Comparison of ENCODE assay signal across 31 cellular contexts in the genomic region with DNA sequence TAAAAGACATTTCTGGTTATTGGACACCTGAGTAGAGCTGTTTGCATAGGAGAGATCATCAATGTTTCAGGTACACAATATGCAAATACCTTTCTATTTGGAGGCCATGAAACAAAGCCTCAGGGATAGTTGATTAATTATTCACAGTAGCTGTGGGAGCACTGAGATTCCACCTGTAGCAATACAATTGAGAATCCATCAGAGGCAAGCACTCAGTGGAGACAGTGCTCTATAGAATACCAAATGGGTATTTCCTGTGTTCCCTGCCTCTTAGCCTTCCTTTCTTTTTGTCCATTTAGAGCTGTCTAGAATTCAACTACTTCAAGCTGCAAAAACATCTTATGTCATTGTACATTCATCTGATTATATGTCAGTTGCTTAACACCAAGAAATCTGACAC.
"Had no signal": no experiment of that assay in that cellular context is flagged by ENCODE, and none has a peak within 500 bp of the region (broad histone marks: within the 10 kb centered on the region; RNA-seq: fewer than 3 reads in every experiment).

No MANE protein-coding gene starts in this region.

- H3K9me3 Mint-ChIP-seq: activated CD4-positive, alpha-beta memory T cell treated with anti-CD3 and anti-CD28 coated beads, Interleukin-2, amount 10 ng/mL, durations not matched to agents 7 days and 5 days; activated CD4-positive, alpha-beta T cell treated with anti-CD3 and anti-CD28 coated beads, Interleukin-2, amount 10 ng/mL, durations not matched to agents 24 days and 14 days; activated naive CD4-positive, alpha-beta T cell treated with anti-CD3 and anti-CD28 coated beads, Interleukin-2, amount 10 ng/mL, durations not matched to agents 7 days and 5 days; activated T-cell treated with anti-CD3 and anti-CD28 coated beads, Interleukin-2, amount 50 U/mL, for 24 hours; neural crest cell; stimulated activated naive B cell treated with anti-CD40 and anti-IgM and Interleukin-4, amounts not matched to agents 10 μg/mL and 1 μg/mL and 100 μg/mL, for 72 hours had no signal

- H3K4me1 ChIP-seq: gastrocnemius medialis, pancreas, prostate gland, stomach, thyroid gland, upper lobe of left lung, vagina had no signal

- H3K9me3 ChIP-seq: gastrocnemius medialis, pancreas, prostate gland, stomach, thyroid gland, upper lobe of left lung, vagina had no signal

- H3K36me3 Mint-ChIP-seq: activated naive CD4-positive, alpha-beta T cell treated with anti-CD3 and anti-CD28 coated beads, Interleukin-2, amount 10 ng/mL, durations not matched to agents 7 days and 5 days; naive thymus-derived CD4-positive, alpha-beta T cell; stimulated activated naive B cell treated with anti-CD40 and anti-IgM and Interleukin-4, amounts not matched to agents 10 μg/mL and 1 μg/mL and 100 μg/mL, for 72 hours had no signal

- H3K27me3 ChIP-seq: brain microvascular endothelial cell, gastrocnemius medialis, pancreas, stomach, thyroid gland, upper lobe of left lung, vagina had no signal

- H3K4me2 ChIP-seq: smooth muscle cell had no signal

- DNase-seq: activated CD4-positive, alpha-beta memory T cell treated with anti-CD3 and anti-CD28 coated beads, Interleukin-2, amount 10 ng/mL, durations not matched to agents 7 days and 5 days; activated CD4-positive, alpha-beta T cell treated with anti-CD3 and anti-CD28 coated beads, Interleukin-2, amount 10 ng/mL, durations not matched to agents 24 days and 14 days; activated CD4-positive, CD25-positive, alpha-beta regulatory T cell treated with anti-CD3 and anti-CD28 coated beads, Interleukin-2, amount 50 U/mL, for 72 hours; activated CD8-positive, alpha-beta memory T cell treated with anti-CD3 and anti-CD28 coated beads, Interleukin-2, amount 50 U/mL, for 48 hours; activated gamma-delta T cell; activated naive CD4-positive, alpha-beta T cell treated with anti-CD3 and anti-CD28 coated beads, Interleukin-2, amount 10 ng/mL, durations not matched to agents 7 days and 5 days; activated T-cell treated with anti-CD3 and anti-CD28 coated beads, Interleukin-2, amount 50 U/mL, for 24 hours; amniotic stem cell; brain microvascular endothelial cell; cortex of kidney; effector memory CD8-positive, alpha-beta T cell; erythroblast; gastrocnemius medialis; glutamatergic neuron; left cardiac atrium; mammary epithelial cell; midbrain; naive thymus-derived CD4-positive, alpha-beta T cell; nucleus accumbens; pancreas; stimulated activated CD4-positive, alpha-beta T cell treated with anti-CD3 and anti-CD28 coated beads, Interleukin-1b, Interleukin-23, amount 100 ng/mL, for 48 hours; stimulated activated naive B cell treated with anti-CD40 and anti-IgM and Interleukin-4, amounts not matched to agents 10 μg/mL and 1 μg/mL and 100 μg/mL, for 72 hours; stomach; T-helper 9 cell; thyroid gland; upper lobe of left lung; WERI-Rb-1 had no signal

- H3K4me1 Mint-ChIP-seq: activated CD4-positive, alpha-beta memory T cell treated with anti-CD3 and anti-CD28 coated beads, Interleukin-2, amount 10 ng/mL, durations not matched to agents 7 days and 5 days; activated CD4-positive, alpha-beta T cell treated with anti-CD3 and anti-CD28 coated beads, Interleukin-2, amount 10 ng/mL, durations not matched to agents 24 days and 14 days; activated naive CD4-positive, alpha-beta T cell treated with anti-CD3 and anti-CD28 coated beads, Interleukin-2, amount 10 ng/mL, durations not matched to agents 7 days and 5 days; naive thymus-derived CD4-positive, alpha-beta T cell; neural crest cell; stimulated activated naive B cell treated with anti-CD40 and anti-IgM and Interleukin-4, amounts not matched to agents 10 μg/mL and 1 μg/mL and 100 μg/mL, for 72 hours had no signal

- H3K36me3 ChIP-seq: brain microvascular endothelial cell, gastrocnemius medialis, pancreas, prostate gland, stomach, thyroid gland, upper lobe of left lung, vagina, WERI-Rb-1 had no signal

- ATAC-seq: effector memory CD8-positive, alpha-beta T cell; gastrocnemius medialis; left cardiac atrium; naive thymus-derived CD4-positive, alpha-beta T cell; pancreas; stimulated activated naive B cell treated with anti-CD40 and anti-IgM and Interleukin-4, amounts not matched to agents 10 μg/mL and 1 μg/mL and 100 μg/mL, for 72 hours had no signal

- H3K27ac Mint-ChIP-seq: activated CD4-positive, alpha-beta memory T cell treated with anti-CD3 and anti-CD28 coated beads, Interleukin-2, amount 10 ng/mL, durations not matched to agents 7 days and 5 days; activated CD4-positive, alpha-beta T cell treated with anti-CD3 and anti-CD28 coated beads, Interleukin-2, amount 10 ng/mL, durations not matched to agents 24 days and 14 days; activated naive CD4-positive, alpha-beta T cell treated with anti-CD3 and anti-CD28 coated beads, Interleukin-2, amount 10 ng/mL, durations not matched to agents 7 days and 5 days; activated T-cell treated with anti-CD3 and anti-CD28 coated beads, Interleukin-2, amount 50 U/mL, for 24 hours; effector memory CD8-positive, alpha-beta T cell; naive thymus-derived CD4-positive, alpha-beta T cell; stimulated activated naive B cell treated with anti-CD40 and anti-IgM and Interleukin-4, amounts not matched to agents 10 μg/mL and 1 μg/mL and 100 μg/mL, for 72 hours had no signal

- H3K4me3 Mint-ChIP-seq: activated CD4-positive, alpha-beta memory T cell treated with anti-CD3 and anti-CD28 coated beads, Interleukin-2, amount 10 ng/mL, durations not matched to agents 7 days and 5 days; activated CD4-positive, alpha-beta T cell treated with anti-CD3 and anti-CD28 coated beads, Interleukin-2, amount 10 ng/mL, durations not matched to agents 24 days and 14 days; activated naive CD4-positive, alpha-beta T cell treated with anti-CD3 and anti-CD28 coated beads, Interleukin-2, amount 10 ng/mL, durations not matched to agents 7 days and 5 days; activated T-cell treated with anti-CD3 and anti-CD28 coated beads, Interleukin-2, amount 50 U/mL, for 24 hours; effector memory CD8-positive, alpha-beta T cell; naive thymus-derived CD4-positive, alpha-beta T cell; neural crest cell; stimulated activated naive B cell treated with anti-CD40 and anti-IgM and Interleukin-4, amounts not matched to agents 10 μg/mL and 1 μg/mL and 100 μg/mL, for 72 hours had no signal

- H3K27me3 Mint-ChIP-seq: activated CD4-positive, alpha-beta memory T cell treated with anti-CD3 and anti-CD28 coated beads, Interleukin-2, amount 10 ng/mL, durations not matched to agents 7 days and 5 days; activated CD4-positive, alpha-beta T cell treated with anti-CD3 and anti-CD28 coated beads, Interleukin-2, amount 10 ng/mL, durations not matched to agents 24 days and 14 days; activated naive CD4-positive, alpha-beta T cell treated with anti-CD3 and anti-CD28 coated beads, Interleukin-2, amount 10 ng/mL, durations not matched to agents 7 days and 5 days; activated T-cell treated with anti-CD3 and anti-CD28 coated beads, Interleukin-2, amount 50 U/mL, for 24 hours; effector memory CD8-positive, alpha-beta T cell; naive thymus-derived CD4-positive, alpha-beta T cell; stimulated activated naive B cell treated with anti-CD40 and anti-IgM and Interleukin-4, amounts not matched to agents 10 μg/mL and 1 μg/mL and 100 μg/mL, for 72 hours had no signal

- H3K4me3 ChIP-seq: gastrocnemius medialis, pancreas, prostate gland, smooth muscle cell, stomach, thyroid gland, upper lobe of left lung, vagina had no signal

- H3K27ac ChIP-seq: brain microvascular endothelial cell, gastrocnemius medialis, pancreas, prostate gland, stomach, thyroid gland, upper lobe of left lung, vagina, WERI-Rb-1 had no signal
